1 cellular context compared by ENCODE assay signal in the genomic region with DNA sequence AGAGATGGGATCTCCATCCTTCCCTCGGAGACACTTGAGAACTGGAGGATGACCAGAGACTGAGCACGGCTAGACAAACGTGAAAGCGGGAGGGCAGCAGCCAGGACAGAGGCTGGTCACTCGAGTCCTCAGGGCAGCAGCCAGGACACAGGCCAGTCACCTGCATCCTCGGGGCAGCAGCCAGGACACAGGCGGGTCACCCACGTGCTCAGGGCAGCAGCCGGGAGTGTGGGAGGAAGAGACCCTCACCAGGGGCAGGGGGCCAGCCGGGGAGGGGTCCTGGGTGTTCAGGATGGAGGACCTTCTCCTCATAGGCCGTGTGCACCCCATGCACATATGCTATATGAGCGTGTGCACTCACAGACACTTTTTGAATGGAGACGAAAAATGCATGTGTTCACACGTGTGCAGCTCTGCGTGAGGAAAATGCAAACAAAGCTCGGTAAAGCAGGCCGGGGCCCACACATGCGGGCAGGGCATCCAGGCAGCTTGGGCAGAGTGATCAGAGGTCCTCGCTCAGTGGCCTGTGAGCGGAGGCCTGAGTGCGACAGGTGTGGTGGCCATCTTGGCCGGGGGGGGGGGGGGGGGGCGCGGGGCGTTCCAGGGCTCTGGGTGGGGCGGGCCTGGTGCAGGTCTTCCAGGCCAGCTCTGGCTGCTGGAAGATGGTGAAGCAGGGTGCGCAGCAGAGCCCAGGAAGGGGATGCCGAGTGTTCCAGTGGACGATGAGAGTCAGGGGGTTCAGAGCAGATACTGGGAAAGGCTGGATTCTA.
TF ChIP-seq lines count a peak whose summit lies in the region.

No MANE protein-coding gene starts in this region.

TF ChIP-seq in K562, 482 proteins besides CTCF, POLR2A, EP300 and RAD21:
- TF ChIP-seq RBM14 (IDR thresholded peaks at IDR 0.05; ENCODE audit: borderline replicate concordance, insufficient read depth, low read depth, low read length) (no peak), MTA1 (IDR thresholded peaks at IDR 0.05; ENCODE audit: borderline replicate concordance) (no peak), TCFL5 (CRISPR knock-in tag; conservative IDR thresholded peaks at IDR 0.05) (no peak), SMARCA5 (IDR thresholded peaks at IDR 0.05) (no peak), HNRNPK (IDR thresholded peaks at IDR 0.05; ENCODE audit: low read depth, low read length, poor library complexity, severe bottlenecking) (no peak), SRSF7 (optimal IDR thresholded peaks at IDR 0.05; ENCODE audit: low read depth, low read length) (no peak), OTX1 (CRISPR knock-in tag; IDR thresholded peaks at IDR 0.05) (no peak), PPARD (CRISPR knock-in tag; IDR thresholded peaks at IDR 0.05) (no peak), YY1 (IDR thresholded peaks at IDR 0.05; ENCODE audit: borderline replicate concordance in 1 of 3, control insufficient read depth in 1 of 3, extremely low read depth in 1 of 3, insufficient read depth in 3 of 3, insufficient read length in 1 of 3, insufficient replicate concordance in 2 of 3, low read depth in 1 of 3, low read length in 2 of 3) (peak in 2 of 3 experiments; percentile 42 to 64), TRIM28 (IDR thresholded peaks at IDR 0.05) (no peak), ZNF507 (tag; conservative IDR thresholded peaks at IDR 0.05) (no peak)
- TF ChIP-seq, protein P1, sequence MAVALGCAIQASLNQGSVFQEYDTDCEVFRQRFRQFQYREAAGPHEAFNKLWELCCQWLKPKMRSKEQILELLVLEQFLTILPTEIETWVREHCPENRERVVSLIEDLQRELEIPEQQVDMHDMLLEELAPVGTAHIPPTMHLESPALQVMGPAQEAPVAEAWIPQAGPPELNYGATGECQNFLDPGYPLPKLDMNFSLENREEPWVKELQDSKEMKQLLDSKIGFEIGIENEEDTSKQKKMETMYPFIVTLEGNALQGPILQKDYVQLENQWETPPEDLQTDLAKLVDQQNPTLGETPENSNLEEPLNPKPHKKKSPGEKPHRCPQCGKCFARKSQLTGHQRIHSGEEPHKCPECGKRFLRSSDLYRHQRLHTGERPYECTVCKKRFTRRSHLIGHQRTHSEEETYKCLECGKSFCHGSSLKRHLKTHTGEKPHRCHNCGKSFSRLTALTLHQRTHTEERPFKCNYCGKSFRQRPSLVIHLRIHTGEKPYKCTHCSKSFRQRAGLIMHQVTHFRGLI (CRISPR knock-in tag; IDR thresholded peaks at IDR 0.05) = no peak
- TF ChIP-seq, protein P2, sequence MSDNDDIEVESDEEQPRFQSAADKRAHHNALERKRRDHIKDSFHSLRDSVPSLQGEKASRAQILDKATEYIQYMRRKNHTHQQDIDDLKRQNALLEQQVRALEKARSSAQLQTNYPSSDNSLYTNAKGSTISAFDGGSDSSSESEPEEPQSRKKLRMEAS (CRISPR knock-in tag; IDR thresholded peaks at IDR 0.05) = peak; percentile 57
- TF ChIP-seq, protein P3, sequence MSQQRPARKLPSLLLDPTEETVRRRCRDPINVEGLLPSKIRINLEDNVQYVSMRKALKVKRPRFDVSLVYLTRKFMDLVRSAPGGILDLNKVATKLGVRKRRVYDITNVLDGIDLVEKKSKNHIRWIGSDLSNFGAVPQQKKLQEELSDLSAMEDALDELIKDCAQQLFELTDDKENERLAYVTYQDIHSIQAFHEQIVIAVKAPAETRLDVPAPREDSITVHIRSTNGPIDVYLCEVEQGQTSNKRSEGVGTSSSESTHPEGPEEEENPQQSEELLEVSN (IDR thresholded peaks at IDR 0.05; ENCODE audit: borderline replicate concordance in 1 of 2, extremely low read depth in 1 of 2, insufficient read depth in 1 of 2, insufficient read length in 1 of 2, low read depth in 1 of 2, low read length in 1 of 2, poor library complexity in 1 of 2, severe bottlenecking in 1 of 2) = peak in 1 of 2 experiments; percentile 28
